1 cellular context compared by ENCODE assay signal in the genomic region with DNA sequence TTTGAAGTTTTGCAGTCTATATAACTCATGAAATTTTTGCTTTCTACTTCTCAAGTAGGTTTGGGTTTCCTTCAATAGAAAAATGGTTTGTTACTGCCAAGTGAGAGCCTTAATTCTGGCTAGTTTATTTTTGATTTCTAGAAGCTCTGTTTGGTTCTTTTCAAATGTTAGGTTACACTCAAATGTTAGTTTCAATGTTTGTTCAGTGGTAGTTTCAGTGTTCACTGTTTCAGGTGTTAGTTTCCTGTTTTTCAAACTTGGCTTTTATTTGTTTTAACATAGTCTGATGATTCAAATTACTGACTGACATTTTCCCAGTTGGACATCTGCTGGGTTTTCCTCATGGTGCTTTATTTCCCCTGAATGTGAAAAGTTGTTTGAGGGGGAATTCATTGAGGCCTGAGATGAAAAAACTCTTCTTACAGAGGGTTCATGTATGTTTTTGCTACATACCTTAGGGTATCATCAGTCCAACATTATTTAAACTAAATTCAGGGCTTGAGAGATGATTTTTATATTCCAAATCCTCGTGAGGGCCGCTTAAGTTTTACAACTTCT.
A peak's percentile ranks its signal among the peaks of the same experiment; 100 is the strongest.
TF ChIP-seq lines count a peak whose summit lies in the region.

No MANE protein-coding gene starts in this region.

TF ChIP-seq in HEK293, 187 proteins besides CTCF, POLR2A, EP300 and RAD21:
- TF ChIP-seq ZBTB10 (tag by site-specific recombination; IDR thresholded peaks at IDR 0.05) (no peak), SETDB1 (IDR thresholded peaks at IDR 0.05; ENCODE audit: insufficient read length, low read length) (peak; percentile 65)
TF ChIP-seq in HEK293: peak in this region for 1.
